In genomic region chr2:69969126-69969983, GRCh38 we compare ENCODE assay signal across 1 cellular context.
TF ChIP-seq lines count a peak whose summit lies in the region.

No MANE protein-coding gene starts in this region.

TF ChIP-seq in HepG2, 621 proteins besides CTCF, POLR2A, EP300 and RAD21 (continued from another document and continues in another):
- no peak for TF ChIP-seq HNF1A (IDR thresholded peaks at IDR 0.05; ENCODE audit: low read depth)
- no peak for TF ChIP-seq HNF1A (CRISPR knock-in tag; IDR thresholded peaks at IDR 0.05; ENCODE audit: borderline replicate concordance)
- TF ChIP-seq ZXDC (CRISPR knock-in tag; IDR thresholded peaks at IDR 0.05), result no peak; the same call in 1 of the 2 replicates
- TF ChIP-seq ZBTB33 (CRISPR knock-in tag; IDR thresholded peaks at IDR 0.05), result peak; percentile 94
- TF ChIP-seq ZNF350 (CRISPR knock-in tag; IDR thresholded peaks at IDR 0.05; ENCODE audit: borderline replicate concordance, low read depth), result 0 out of 2 replicates have a peak, but pooled peaks have one; percentile 27
- TF ChIP-seq TCF7L2 (IDR thresholded peaks at IDR 0.05; ENCODE audit: low read depth, low read length), result no peak
- peak; percentile 25; the same call in 1 of the 2 replicates for TF ChIP-seq RFXAP (CRISPR knock-in tag; IDR thresholded peaks at IDR 0.05; ENCODE audit: borderline replicate concordance)
- no peak for TF ChIP-seq SCMH1 (CRISPR knock-in tag; IDR thresholded peaks at IDR 0.05; ENCODE audit: borderline replicate concordance)
- no peak for TF ChIP-seq ETV6 (CRISPR knock-in tag; conservative IDR thresholded peaks at IDR 0.05)
- 0 out of 2 replicates have a peak, but pooled peaks have one; percentile 33 for TF ChIP-seq REPIN1 (CRISPR knock-in tag; IDR thresholded peaks at IDR 0.05; ENCODE audit: borderline replicate concordance, low read depth)
- TF ChIP-seq ZNF724P (CRISPR knock-in tag; IDR thresholded peaks at IDR 0.05; ENCODE audit: borderline replicate concordance), result no peak
- no peak for TF ChIP-seq ELF1 (CRISPR knock-in tag; IDR thresholded peaks at IDR 0.05)
- no peak for TF ChIP-seq FOXC1 (CRISPR knock-in tag; IDR thresholded peaks at IDR 0.05; ENCODE audit: borderline replicate concordance)
- TF ChIP-seq SOX13 (IDR thresholded peaks at IDR 0.05), result no peak
- TF ChIP-seq SOX13 (CRISPR knock-in tag; conservative IDR thresholded peaks at IDR 0.05 in 1 of 2, IDR thresholded peaks at IDR 0.05 in 1 of 2), result no peak
- TF ChIP-seq ZNF503 (CRISPR knock-in tag; IDR thresholded peaks at IDR 0.05), result no peak
- no peak for TF ChIP-seq NFE2L1 (CRISPR knock-in tag; IDR thresholded peaks at IDR 0.05; ENCODE audit: borderline replicate concordance)
- no peak for TF ChIP-seq MATR3 (CRISPR knock-in tag; IDR thresholded peaks at IDR 0.05)
- no peak for TF ChIP-seq ZNF326 (CRISPR knock-in tag; IDR thresholded peaks at IDR 0.05; ENCODE audit: borderline replicate concordance)
- TF ChIP-seq ZFX (CRISPR knock-in tag; IDR thresholded peaks at IDR 0.05; ENCODE audit: low read depth), result peak; percentile 63
- TF ChIP-seq ZBTB44 (CRISPR knock-in tag; IDR thresholded peaks at IDR 0.05), result no peak
- TF ChIP-seq GFI1 (CRISPR knock-in tag; IDR thresholded peaks at IDR 0.05; ENCODE audit: borderline replicate concordance), result no peak
- TF ChIP-seq UBTF (CRISPR knock-in tag; IDR thresholded peaks at IDR 0.05), result peak; percentile 36; the same call in 1 of the 2 replicates
- TF ChIP-seq ZC3H13 (CRISPR knock-in tag; IDR thresholded peaks at IDR 0.05), result no peak
- TF ChIP-seq MIER3 (CRISPR knock-in tag; IDR thresholded peaks at IDR 0.05; ENCODE audit: borderline replicate concordance), result no peak
- TF ChIP-seq MXD4 (CRISPR knock-in tag; IDR thresholded peaks at IDR 0.05), result no peak
- TF ChIP-seq RXRA (CRISPR knock-in tag; IDR thresholded peaks at IDR 0.05), result 0 out of 2 replicates have a peak, but pooled peaks have one; percentile 17
- no peak for TF ChIP-seq ZNF468 (CRISPR knock-in tag; IDR thresholded peaks at IDR 0.05)
- no peak for TF ChIP-seq ARID3A (IDR thresholded peaks at IDR 0.05; ENCODE audit: low read depth, low read length)
- TF ChIP-seq ZNF781 (CRISPR knock-in tag; IDR thresholded peaks at IDR 0.05; ENCODE audit: borderline replicate concordance, not compliant biosample characterization), result no peak
- peak; percentile 41; the same call in 1 of the 2 replicates for TF ChIP-seq THRA (CRISPR knock-in tag; IDR thresholded peaks at IDR 0.05; ENCODE audit: borderline replicate concordance)
- TF ChIP-seq ZNF329 (CRISPR knock-in tag; IDR thresholded peaks at IDR 0.05; ENCODE audit: low read depth), result 0 out of 2 replicates have a peak, but pooled peaks have one; percentile 31
- no peak for TF ChIP-seq ZNF34 (CRISPR knock-in tag; IDR thresholded peaks at IDR 0.05; ENCODE audit: borderline replicate concordance)
- TF ChIP-seq EED (CRISPR knock-in tag; IDR thresholded peaks at IDR 0.05), result 0 out of 2 replicates have a peak, but pooled peaks have one; percentile 41
- TF ChIP-seq GTF3A (CRISPR knock-in tag; conservative IDR thresholded peaks at IDR 0.05), result no peak
- peak; percentile 41; the same call in 1 of the 2 replicates for TF ChIP-seq IRF2 (CRISPR knock-in tag; IDR thresholded peaks at IDR 0.05)
- 0 out of 2 replicates have a peak, but pooled peaks have one; percentile 23 for TF ChIP-seq ZNF512 (CRISPR knock-in tag; IDR thresholded peaks at IDR 0.05)
- TF ChIP-seq NFRKB (IDR thresholded peaks at IDR 0.05), result no peak
- TF ChIP-seq SP5 (CRISPR knock-in tag; IDR thresholded peaks at IDR 0.05; ENCODE audit: borderline replicate concordance, low read depth), result no peak
- TF ChIP-seq NFE2L2 (IDR thresholded peaks at IDR 0.05; ENCODE audit: low read length), result no peak
